ENCODE assay signal across 8 cellular contexts in the genomic region with DNA sequence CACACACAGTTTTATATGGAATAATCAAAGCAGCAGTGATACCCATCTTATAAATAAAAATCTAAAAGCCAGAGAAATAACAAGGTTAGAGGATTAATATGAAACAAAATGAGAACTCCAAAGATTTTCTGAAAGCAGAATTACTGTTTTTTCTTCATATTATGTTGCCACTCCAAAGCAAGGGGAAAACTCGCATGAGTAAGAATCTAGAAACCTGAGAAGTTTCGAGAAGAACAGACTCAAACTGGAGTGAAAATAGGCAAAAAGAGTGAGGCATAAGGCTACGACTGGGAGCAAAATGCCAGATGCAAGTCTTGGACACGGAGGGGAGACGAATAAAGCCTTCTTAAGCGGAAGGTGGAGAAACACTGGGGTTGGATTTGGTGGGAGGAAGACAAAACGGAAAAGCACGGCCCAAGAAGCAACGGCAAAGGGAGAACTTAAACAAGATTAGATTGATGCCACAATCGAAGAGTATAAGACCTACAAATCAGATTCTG. TPM values are rescaled to one million over a fixed set of nuclear protein-coding genes. Genes with fewer than 3 reads are reported as not detected.
A peak's percentile ranks its signal among the peaks of the same experiment; 100 is the strongest.
DNase-seq lines count a peak whose midpoint lies in the region; TF ChIP-seq lines count a peak whose summit lies in the region.

No MANE protein-coding gene starts in this region.

- DNase-seq in NOMO-1 treated with DMSO at 0.1 percent for 48 hours (lab: John Stamatoyannopoulos, UW; ENCODE audit: unreplicated experiment) (peak; percentile 29), NOMO-1 (lab: John Stamatoyannopoulos, UW; ENCODE audit: unreplicated experiment in 2 of 2) (no peak), Peyer's patch (no peak), endothelial cell (ENCODE audit: low spot score) (no peak), NCI-H510A treated with DMSO at 0.1 percent for 48 hours (lab: John Stamatoyannopoulos, UW) (no peak), HuH-7 (ENCODE audit: low spot score) (no peak)
- no peak for DNase-seq in effector CD8-positive, alpha-beta T cell (lab: John Stamatoyannopoulos, UW)

- TF ChIP-seq CTCF in Peyer's patch (IDR thresholded peaks at IDR 0.05), result no peak
- no peak for TF ChIP-seq CTCF in endothelial cell (IDR thresholded peaks at IDR 0.05; ENCODE audit: unreplicated experiment)

- H3K27me3 Mint-ChIP-seq in endothelial cell (ENCODE audit: unreplicated experiment), result peaks cover 4% of the 10 kb centered on the region

- peaks cover 31% of the 10 kb centered on the region for H3K4me1 Mint-ChIP-seq in endothelial cell (ENCODE audit: unreplicated experiment)

- TF ChIP-seq POLR2A in Peyer's patch (IDR thresholded peaks at IDR 0.05), result no peak

- no peaks in the 10 kb centered on the region for H3K9me3 Mint-ChIP-seq in endothelial cell (ENCODE audit: unreplicated experiment)

- H3K27ac Mint-ChIP-seq in endothelial cell (ENCODE audit: unreplicated experiment), result peak overlapping the region; percentile 99

- peak overlapping the region; percentile 99 for H3K4me3 Mint-ChIP-seq in endothelial cell (ENCODE audit: unreplicated experiment)

- H3K4me3 ChIP-seq in Peyer's patch, result peak overlapping the region; percentile 62 to 90 (median 80)
- peak overlapping the region; percentile 62 for H3K4me3 ChIP-seq in neuron (ENCODE audit: low read length)

- H3K4me1 ChIP-seq in Peyer's patch (peaks cover 0 to 27% (median 3%) of the 10 kb centered on the region in 4 donors), neuron (ENCODE audit: insufficient read depth, low read length) (peaks cover 12% of the 10 kb centered on the region)

- H2AFZ ChIP-seq in neuron (ENCODE audit: low read depth, low read length), result peak overlapping the region; percentile 41

- H3K36me3 Mint-ChIP-seq in endothelial cell (ENCODE audit: low read depth, unreplicated experiment), result peaks cover 17% of the 10 kb centered on the region

- H3K27ac ChIP-seq in Peyer's patch, result peak overlapping the region; percentile 92 to 99 (median 94)

- H3K9me3 ChIP-seq in Peyer's patch (no peaks in the 10 kb centered on the region), neuron (ENCODE audit: low read length) (no peaks in the 10 kb centered on the region)

- H3K27me3 ChIP-seq in Peyer's patch (no peaks in the 10 kb centered on the region), neuron (ENCODE audit: insufficient read depth, low read length) (no peaks in the 10 kb centered on the region)

- H3K36me3 ChIP-seq in Peyer's patch, result peaks cover 0 to 7% (median 0%) of the 10 kb centered on the region in 3 donors
- peaks cover 10% of the 10 kb centered on the region for H3K36me3 ChIP-seq in neuron (ENCODE audit: insufficient read depth, low read length)

RNA-seq across cellular contexts. Expression of a gene that starts 0.9 kb away (rescaled TPM):
- 10 to 100 TPM; 25.2 to 55.3 (median 42.1) TPM for total RNA-seq in Peyer's patch
- 42.6 TPM for total RNA-seq in endothelial cell (ENCODE audit: unreplicated experiment)
